33 cellular contexts compared by ENCODE assay signal in genomic region chr6:155303361-155303870, GRCh38. TPM values are rescaled to one million over a fixed set of nuclear protein-coding genes. Genes with fewer than 3 reads are reported as not detected.
"Had no signal": no experiment of that assay in that cellular context is flagged by ENCODE, and none has a peak within 500 bp of the region (broad histone marks: within the 10 kb centered on the region; RNA-seq: fewer than 3 reads in every experiment).

No MANE protein-coding gene starts in this region.

- H3K27ac ChIP-seq: brain microvascular endothelial cell, pancreas, prostate gland, suprapubic skin, tibial artery, upper lobe of right lung had no signal

- H3K27me3 ChIP-seq: brain microvascular endothelial cell, pancreas, suprapubic skin, tibial artery, upper lobe of right lung had no signal

- H3K4me3 ChIP-seq: pancreas, prostate gland, smooth muscle cell, suprapubic skin, tibial artery, upper lobe of right lung had no signal

- H3K9me3 ChIP-seq: pancreas, prostate gland, suprapubic skin, tibial artery, upper lobe of right lung had no signal

- DNase-seq: activated CD4-positive, alpha-beta memory T cell treated with anti-CD3 and anti-CD28 coated beads for 36 hours; activated CD4-positive, alpha-beta T cell treated with anti-CD3 and anti-CD28 coated beads, Interleukin-2, amount 10 ng/mL, durations not matched to agents 24 days and 14 days; activated CD4-positive, CD25-positive, alpha-beta regulatory T cell treated with anti-CD3 and anti-CD28 coated beads, Interleukin-2, amount 50 U/mL, for 72 hours; activated CD8-positive, alpha-beta memory T cell treated with anti-CD3 and anti-CD28 coated beads, Interleukin-2, amount 50 U/mL, for 4 hours; activated gamma-delta T cell; activated naive CD4-positive, alpha-beta T cell treated with anti-CD3 and anti-CD28 coated beads, Interleukin-2, amount 10 ng/mL, durations not matched to agents 7 days and 5 days; activated naive CD8-positive, alpha-beta T cell treated with anti-CD3 and anti-CD28 coated beads, Interleukin-2, amount 10 ng/mL, durations not matched to agents 7 days and 5 days; activated T-cell treated with anti-CD3 and anti-CD28 coated beads, Interleukin-2, amount 50 U/mL, for 1 hour; amniotic stem cell; brain microvascular endothelial cell; caudate nucleus; foreskin fibroblast; head of caudate nucleus; hippocampal formation; kidney; midbrain; naive thymus-derived CD4-positive, alpha-beta T cell; pancreas; retina; stimulated activated CD4-positive, alpha-beta T cell treated with anti-CD3 and anti-CD28 coated beads, Interleukin-2, amount 100 ng/mL, for 24 hours; stimulated activated naive B cell treated with anti-CD40 and anti-IgM and Interleukin-4, amounts not matched to agents 10 μg/mL and 1 μg/mL and 100 μg/mL, for 72 hours; T-helper 2 cell; tibial artery; upper lobe of right lung had no signal

- H3K4me1 ChIP-seq: pancreas, prostate gland, suprapubic skin, tibial artery, upper lobe of right lung had no signal

- ATAC-seq: esophagus mucosa; naive thymus-derived CD4-positive, alpha-beta T cell; pancreas; stimulated activated naive B cell treated with anti-CD40 and anti-IgM and Interleukin-4, amounts not matched to agents 10 μg/mL and 1 μg/mL and 100 μg/mL, for 72 hours; upper lobe of right lung had no signal

- H3K4me2 ChIP-seq: smooth muscle cell had no signal

- H3K36me3 ChIP-seq: prostate gland had no signal

RNA-seq across cellular contexts. Expression of gene CLDN20, which starts 39.6 kb away (rescaled TPM):
- total RNA-seq: activated CD4-positive, alpha-beta memory T cell treated with anti-CD3 and anti-CD28 coated beads for 36 hours; activated CD4-positive, alpha-beta T cell treated with anti-CD3 and anti-CD28 coated beads, Interleukin-2, amount 10 ng/mL, durations not matched to agents 24 days and 14 days; activated CD8-positive, alpha-beta memory T cell treated with anti-CD3 and anti-CD28 coated beads for 36 hours; activated naive CD8-positive, alpha-beta T cell treated with anti-CD3 and anti-CD28 coated beads, Interleukin-2, amount 10 ng/mL, durations not matched to agents 7 days and 5 days; astrocyte; chondrocyte; endothelial cell of umbilical vein; esophagus mucosa; kidney; naive thymus-derived CD4-positive, alpha-beta T cell; pancreas; prostate gland; smooth muscle cell; suprapubic skin; upper lobe of right lung had no signal
- polyA plus RNA-seq: endothelial cell of umbilical vein; naive thymus-derived CD4-positive, alpha-beta T cell; neural cell; smooth muscle cell had no signal
